7 cellular contexts compared by ENCODE assay signal in the genomic region with DNA sequence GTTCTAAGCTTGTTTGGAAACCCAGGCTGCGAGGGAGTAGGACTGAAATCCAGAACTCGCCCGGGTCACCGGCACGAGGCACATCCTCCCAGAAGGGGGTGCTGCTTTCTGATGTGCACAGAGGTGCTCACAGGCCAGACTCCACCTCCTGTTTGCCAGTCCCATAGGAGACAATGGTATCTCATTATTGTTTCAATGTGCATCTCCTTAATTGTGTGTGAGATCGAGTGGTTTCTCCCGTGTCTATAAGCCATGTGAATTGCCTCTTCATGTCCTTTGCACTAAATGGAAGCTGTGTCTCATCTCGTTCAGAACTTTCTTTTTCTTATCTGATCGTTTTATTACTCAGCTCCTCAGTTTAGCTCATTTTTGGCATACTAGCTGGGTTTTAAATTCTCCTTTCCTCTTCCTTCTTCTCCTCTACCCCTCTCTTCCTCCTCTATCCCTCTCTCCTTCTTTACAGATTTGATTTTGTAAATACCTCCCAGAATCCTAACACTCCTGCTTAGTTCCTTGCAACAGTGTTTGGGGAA. TPM values are rescaled to one million over a fixed set of nuclear protein-coding genes. Genes with fewer than 3 reads are reported as not detected.
A peak's percentile ranks its signal among the peaks of the same experiment; 100 is the strongest.
DNase-seq lines count a peak whose midpoint lies in the region; ATAC-seq and TF ChIP-seq lines count a peak whose summit lies in the region.

No MANE protein-coding gene starts in this region.

- DNase-seq in Panc1 (ENCODE audit: low read depth, low spot score) = peak; percentile 18
- peak; percentile 56 for DNase-seq in activated T-helper 1 cell treated with Interleukin-2 at 50 U/mL for 16 hours (ENCODE audit: low read depth)
- peak; percentile 25 to 46 for DNase-seq in psoas muscle

- intact Hi-C loops in Panc1 (cut with micrococcal nuclease; ENCODE audit: unreplicated experiment) = no loop called here
- intact Hi-C loops in psoas muscle (cut with DNase I) = loop anchor here (10.0 kb wide), 1 partner anchor 231 kb away; no protein-coding TSS in a partner anchor

- TF ChIP-seq CTCF in GM12872 (IDR thresholded peaks at IDR 0.05; ENCODE audit: insufficient read depth, low read depth, low read length) (peak; percentile 91), Panc1 (IDR thresholded peaks at IDR 0.05) (peak; percentile 79), gastroesophageal sphincter (IDR thresholded peaks at IDR 0.05) (peak in 3 of 4 experiments; percentile 18 to 65 (median 18)), psoas muscle (IDR thresholded peaks at IDR 0.05) (no peak)

- H3K27me3 ChIP-seq in Panc1 (ENCODE audit: control insufficient read depth, insufficient read depth, low read length) (peaks cover 5% of the 10 kb centered on the region; the same call in 1 of the 2 replicates), gastroesophageal sphincter (peaks cover 36% of the 10 kb centered on the region), psoas muscle (ENCODE audit: insufficient read depth in 3 of 3, low read length in 2 of 3) (no peaks in the 10 kb centered on the region)

- peak; percentile 90 for ATAC-seq in HG03039 (IDR thresholded peaks at IDR 0.05; ENCODE audit: unreplicated experiment)
- peak; percentile 91 for ATAC-seq in Panc1
- ATAC-seq in gastroesophageal sphincter = no peak
- no peak for ATAC-seq in psoas muscle
- no peak for ATAC-seq in GM19328 (IDR thresholded peaks at IDR 0.05; ENCODE audit: unreplicated experiment)

- H3K9me3 ChIP-seq in Panc1 (ENCODE audit: control insufficient read depth, insufficient read depth, low read depth, low read length) = no peaks in the 10 kb centered on the region
- H3K9me3 ChIP-seq in gastroesophageal sphincter = no peaks in the 10 kb centered on the region
- no peaks in the 10 kb centered on the region for H3K9me3 ChIP-seq in psoas muscle

- H3K4me1 ChIP-seq in Panc1 (ENCODE audit: control insufficient read depth, insufficient read depth, low read length) (no peaks in the 10 kb centered on the region), gastroesophageal sphincter (peaks cover 0 to 8% (median 0%) of the 10 kb centered on the region in 3 donors), psoas muscle (no peaks in the 10 kb centered on the region)

- H3K4me3 ChIP-seq in Panc1 (ENCODE audit: low read depth in 2 of 2, low read length in 2 of 2) (no peak overlapping the region), gastroesophageal sphincter (no peak overlapping the region), psoas muscle (no peak overlapping the region)

- BruUV-seq in Panc1 (replicated peaks; lab: Mats Ljungman, UMichigan) = no TSS peak

- no peak for TF ChIP-seq POLR2A in gastroesophageal sphincter (IDR thresholded peaks at IDR 0.05)

- CTCF ChIA-PET in Panc1 (lab: Charles Lee) = interaction anchor here (0.6 to 2.0 kb wide), 4 partner anchors 73 to 701 kb away, joined by 3 to 9 read pairs (median 6); no protein-coding TSS in a partner anchor

- POLR2A ChIA-PET in Panc1 (lab: Charles Lee) = no interaction called here

- in situ Hi-C loops in Panc1 (cut with HindIII; ENCODE audit: low pct_unique_long_range_greater_than_20kb, low sequenced_read_pairs) = no loop called here

- 6 to 7% methylated on average over 7 to 9 of the region's 9 CpGs for WGBS in gastroesophageal sphincter (ENCODE audit: low coverage in 1 of 2), 2 donors
- WGBS in psoas muscle, 3 donors = 7 to 10% (median 7%) methylated on average over 9 of the region's 9 CpGs

- TF ChIP-seq EP300 in gastroesophageal sphincter (IDR thresholded peaks at IDR 0.05) = no peak

- H3K27ac ChIP-seq in Panc1 (ENCODE audit: low read length) (no peak overlapping the region), gastroesophageal sphincter (no peak overlapping the region), psoas muscle (no peak overlapping the region)

- H3K36me3 ChIP-seq in Panc1 (ENCODE audit: control insufficient read depth, insufficient read depth, low read length) (no peaks in the 10 kb centered on the region), gastroesophageal sphincter (no peaks in the 10 kb centered on the region), psoas muscle (ENCODE audit: insufficient read depth in 1 of 2, low read depth in 1 of 2) (no peaks in the 10 kb centered on the region)

RNA-seq across cellular contexts. Expression of gene PRKCB, which starts 32.1 kb away (rescaled TPM):
- total RNA-seq in Panc1 (2021; ENCODE audit: unreplicated experiment) (0.41 TPM), gastroesophageal sphincter (10 to 100 TPM; 10.7 to 23.9 (median 18.2) TPM), psoas muscle (1 to 10 TPM in 3 of 4 donors, under 1 TPM in 1; 0.83 to 1.5 (median 1.2) TPM)
- polyA plus RNA-seq in Panc1 (2012; ENCODE audit: insufficient read length) = not detected
- polyA plus RNA-seq in psoas muscle = under 1 TPM; 0.13 to 0.23 (median 0.14) TPM

RNA-seq across cellular contexts. Expression of gene CHP2, which starts 48.8 kb away (rescaled TPM):
- total RNA-seq in Panc1 (2021; ENCODE audit: unreplicated experiment) (not detected), gastroesophageal sphincter (not detected), psoas muscle (not detected)
- polyA plus RNA-seq in Panc1 (2012; ENCODE audit: insufficient read length) = 0.10 TPM
- under 1 TPM in 2 of 3 donors, not detected in 1; 0.05 to 0.08 TPM for polyA plus RNA-seq in psoas muscle

Comparison
In these comparisons a context has a peak if more than half of its experiments do, and no peak if none do; other contexts are left out.
1. ATAC-seq: peak in HG03039 (single experiment) and Panc1 (single experiment); none in gastroesophageal sphincter (single experiment), psoas muscle (0 of 4) and GM19328 (single experiment).
2. Peak in every context shown above with its lines, with median percentiles within 50 percentile points of each other: DNase-seq.